In the genomic region with DNA sequence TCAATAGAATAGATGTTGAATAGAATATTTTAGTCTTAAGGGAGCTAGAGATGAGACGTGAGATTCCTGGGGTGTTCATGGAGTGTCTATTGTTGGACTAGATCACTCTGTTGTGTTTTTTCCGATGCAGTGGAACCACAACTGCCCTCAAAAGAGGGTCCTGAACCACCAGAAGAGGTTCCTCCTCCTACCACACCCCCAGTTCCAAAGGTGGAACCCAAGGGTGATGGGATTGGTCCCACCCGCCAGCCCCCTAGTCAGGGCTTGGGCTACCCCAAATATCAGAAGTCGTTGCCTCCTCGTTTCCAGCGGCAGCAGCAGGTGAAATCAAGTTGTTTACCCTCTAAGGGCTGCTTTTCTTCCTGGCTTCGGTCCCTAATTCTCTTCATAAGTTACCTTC, we compare ENCODE assay signal across 21 cellular contexts. TPM values are rescaled to one million over a fixed set of nuclear protein-coding genes. Genes with fewer than 3 reads are reported as not detected.
"Had no signal": no experiment of that assay in that cellular context is flagged by ENCODE, and none has a peak within 500 bp of the region (broad histone marks: within the 10 kb centered on the region; RNA-seq: fewer than 3 reads in every experiment).

No MANE protein-coding gene starts in this region.

- H3K27me3 Mint-ChIP-seq: naive thymus-derived CD4-positive, alpha-beta T cell; stimulated activated naive B cell treated with anti-CD40 and anti-IgM and Interleukin-4, amounts not matched to agents 10 μg/mL and 1 μg/mL and 100 μg/mL, for 72 hours; stimulated activated naive CD8-positive, alpha-beta T cell treated with anti-CD3 and anti-CD28 coated beads, Interleukin-15, amount 100 ng/mL, for 72 hours had no signal

- H3K27ac Mint-ChIP-seq: stimulated activated naive B cell treated with anti-CD40 and anti-IgM and Interleukin-4, amounts not matched to agents 10 μg/mL and 1 μg/mL and 100 μg/mL, for 72 hours had no signal

- DNase-seq: cortex of kidney; dorsolateral prefrontal cortex; effector CD8-positive, alpha-beta T cell; gastrocnemius medialis; heart right ventricle; hypothalamus; kidney glomerular epithelial cell; mammary epithelial cell; naive thymus-derived CD4-positive, alpha-beta T cell; posterior cingulate gyrus; sigmoid colon; stimulated activated CD4-positive, alpha-beta T cell treated with anti-CD3 and anti-CD28 coated beads, Interleukin-2, amount 100 ng/mL, for 24 hours; stimulated activated CD4-positive, alpha-beta T cell treated with anti-CD3 and anti-CD28 coated beads, Interleukin-4, amount 100 ng/mL, for 4 hours; stimulated activated naive B cell treated with anti-CD40 and anti-IgM and Interleukin-4, amounts not matched to agents 10 μg/mL and 1 μg/mL and 100 μg/mL, for 72 hours; stimulated activated naive CD8-positive, alpha-beta T cell treated with anti-CD3 and anti-CD28 coated beads, Interleukin-15, amount 100 ng/mL, for 72 hours; testis had no signal

- H3K9me3 Mint-ChIP-seq: naive thymus-derived CD4-positive, alpha-beta T cell; stimulated activated naive B cell treated with anti-CD40 and anti-IgM and Interleukin-4, amounts not matched to agents 10 μg/mL and 1 μg/mL and 100 μg/mL, for 72 hours; stimulated activated naive CD8-positive, alpha-beta T cell treated with anti-CD3 and anti-CD28 coated beads, Interleukin-15, amount 100 ng/mL, for 72 hours had no signal

- ATAC-seq: gastrocnemius medialis; heart right ventricle; left lobe of liver; naive thymus-derived CD4-positive, alpha-beta T cell; stimulated activated naive B cell treated with anti-CD40 and anti-IgM and Interleukin-4, amounts not matched to agents 10 μg/mL and 1 μg/mL and 100 μg/mL, for 72 hours; stimulated activated naive CD8-positive, alpha-beta T cell treated with anti-CD3 and anti-CD28 coated beads, Interleukin-15, amount 100 ng/mL, for 72 hours had no signal

- H3K4me3 Mint-ChIP-seq: naive thymus-derived CD4-positive, alpha-beta T cell; stimulated activated naive B cell treated with anti-CD40 and anti-IgM and Interleukin-4, amounts not matched to agents 10 μg/mL and 1 μg/mL and 100 μg/mL, for 72 hours; stimulated activated naive CD8-positive, alpha-beta T cell treated with anti-CD3 and anti-CD28 coated beads, Interleukin-15, amount 100 ng/mL, for 72 hours had no signal

RNA-seq across cellular contexts. Expression of a gene that starts 14.0 kb away (rescaled TPM):
- total RNA-seq: fibroblast of villous mesenchyme, mammary epithelial cell, osteocyte, pulmonary artery endothelial cell had no signal
- polyA plus RNA-seq: mammary epithelial cell, neural cell had no signal
